In the genomic region with DNA sequence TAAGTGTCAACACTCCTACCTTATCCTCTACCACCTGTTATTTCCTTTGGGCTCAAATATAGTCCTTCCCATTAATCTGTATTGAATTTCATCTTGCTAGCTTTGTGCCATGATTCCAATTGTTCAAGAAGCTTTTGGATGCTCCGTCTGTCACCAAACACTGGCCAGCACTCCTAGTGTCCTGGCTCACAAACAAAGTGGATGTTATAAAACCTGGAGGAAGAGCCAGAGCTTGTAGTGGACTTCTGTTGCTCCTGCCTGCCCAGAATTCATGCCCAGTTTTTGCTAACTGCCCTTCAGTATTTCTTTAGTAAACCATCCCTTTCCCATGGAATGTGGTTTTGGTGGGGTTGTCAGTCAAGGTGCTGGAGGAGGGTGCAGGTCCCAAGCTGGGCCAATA, we compare ENCODE assay signal across 16 cellular contexts.
DNase-seq lines count a peak whose midpoint lies in the region; ATAC-seq and TF ChIP-seq lines count a peak whose summit lies in the region.
"Had no signal": no experiment of that assay in that cellular context is flagged by ENCODE, and none has a peak within 500 bp of the region (broad histone marks: within the 10 kb centered on the region; RNA-seq: fewer than 3 reads in every experiment).

No MANE protein-coding gene starts in this region.

- POLR2A ChIA-PET in WTC11 (lab: Charles Lee), result no interaction called here

- BruUV-seq in Calu3 (replicated peaks; lab: Mats Ljungman, UMichigan), result no TSS peak

- H3K27me3 ChIP-seq in H7 (ENCODE audit: control insufficient read depth, insufficient read depth, low read length), result no peaks in the 10 kb centered on the region

- H3K4me3 Mint-ChIP-seq in WTC11 (no peak overlapping the region), neural crest cell (no peak overlapping the region), Calu3 (ENCODE audit: low read depth, unreplicated experiment) (no peak overlapping the region)
- H3K4me3 Mint-ChIP-seq: CD4-positive, alpha-beta memory T cell; GM23338; HFFc6 had no signal

- H3K36me3 Mint-ChIP-seq in WTC11 (no peaks in the 10 kb centered on the region), neural crest cell (ENCODE audit: low read depth) (no peaks in the 10 kb centered on the region), Calu3 (ENCODE audit: insufficient read depth, unreplicated experiment) (no peaks in the 10 kb centered on the region)
- H3K36me3 Mint-ChIP-seq: CD4-positive, alpha-beta memory T cell had no signal

- intact Hi-C loops in Calu3 (cut with micrococcal nuclease; ENCODE audit: unreplicated experiment), result no loop called here

- no peak for TF ChIP-seq CTCF in WTC11 (IDR thresholded peaks at IDR 0.05)
- no peak for TF ChIP-seq CTCF in neural crest cell (conservative IDR thresholded peaks at IDR 0.05)
- TF ChIP-seq CTCF in Calu3 (IDR thresholded peaks at IDR 0.05; ENCODE audit: unreplicated experiment), result no peak

- H3K4me1 Mint-ChIP-seq in WTC11 (peaks cover 8% of the 10 kb centered on the region; the same call in 1 of the 2 replicates), neural crest cell (no peaks in the 10 kb centered on the region), Calu3 (ENCODE audit: low read depth, unreplicated experiment) (no peaks in the 10 kb centered on the region)
- H3K4me1 Mint-ChIP-seq: CD4-positive, alpha-beta memory T cell had no signal

- no peaks in the 10 kb centered on the region for H3K27me3 Mint-ChIP-seq in WTC11 (ENCODE audit: low read depth)
- peaks cover 26% of the 10 kb centered on the region for H3K27me3 Mint-ChIP-seq in neural crest cell (ENCODE audit: low read depth)
- no peaks in the 10 kb centered on the region for H3K27me3 Mint-ChIP-seq in Calu3 (ENCODE audit: unreplicated experiment)

- H3K27ac Mint-ChIP-seq in WTC11 (no peak overlapping the region), neural crest cell (ENCODE audit: unreplicated experiment) (peak overlapping the region; percentile 2), Calu3 (ENCODE audit: unreplicated experiment) (no peak overlapping the region)
- H3K27ac Mint-ChIP-seq: CD4-positive, alpha-beta memory T cell; GM23338; HFFc6 had no signal

- DNase-seq in H7 (peak; percentile 25), WTC11 (ENCODE audit: low spot score) (no peak), cerebellum (ENCODE audit: low spot score) (peak; percentile 76), neural crest cell (ENCODE audit: low read depth, low spot score) (no peak), Calu3 (no peak), NK-92 (lab: John Stamatoyannopoulos, UW; ENCODE audit: unreplicated experiment) (no peak)
- DNase-seq: CD4-positive, alpha-beta memory T cell; COR-L47; DMS153; DND-41; GDM1; HFFc6 had no signal

- no peak overlapping the region for H3K4me3 ChIP-seq in H7 (ENCODE audit: insufficient read depth, low read depth, low read length)
- H3K4me3 ChIP-seq: GM12878, GM23338, HAP-1 had no signal

- no peaks in the 10 kb centered on the region for H3K36me3 ChIP-seq in H7 (replicated peaks; ENCODE audit: control insufficient read depth, insufficient read depth, low read length)
- H3K36me3 ChIP-seq: HAP-1 had no signal

- CTCF ChIA-PET in WTC11 (lab: Charles Lee), result no interaction called here
- CTCF ChIA-PET in Calu3 (lab: Charles Lee), result no interaction called here

- H3K9me3 Mint-ChIP-seq in WTC11 (no peaks in the 10 kb centered on the region), neural crest cell (no peaks in the 10 kb centered on the region), Calu3 (ENCODE audit: low read depth, unreplicated experiment) (no peaks in the 10 kb centered on the region)
- H3K9me3 Mint-ChIP-seq: GM23338, HFFc6 had no signal

- ATAC-seq in WTC11 (0 out of 2 replicates have a peak, but pooled peaks have one; percentile 20), GM21619 (IDR thresholded peaks at IDR 0.05; ENCODE audit: unreplicated experiment) (no peak)
- ATAC-seq: GM12878, GM23338 had no signal

TF ChIP-seq in WTC11, 78 proteins besides CTCF, POLR2A, EP300 and RAD21:
- TF ChIP-seq NR2C2 (CRISPR knock-in tag; IDR thresholded peaks at IDR 0.05) (no peak), TEAD1 (CRISPR knock-in tag; IDR thresholded peaks at IDR 0.05) (no peak), MYBL2 (CRISPR knock-in tag; IDR thresholded peaks at IDR 0.05) (no peak), RELA (CRISPR knock-in tag; IDR thresholded peaks at IDR 0.05; ENCODE audit: borderline replicate concordance) (no peak)
- TF ChIP-seq, protein P1, sequence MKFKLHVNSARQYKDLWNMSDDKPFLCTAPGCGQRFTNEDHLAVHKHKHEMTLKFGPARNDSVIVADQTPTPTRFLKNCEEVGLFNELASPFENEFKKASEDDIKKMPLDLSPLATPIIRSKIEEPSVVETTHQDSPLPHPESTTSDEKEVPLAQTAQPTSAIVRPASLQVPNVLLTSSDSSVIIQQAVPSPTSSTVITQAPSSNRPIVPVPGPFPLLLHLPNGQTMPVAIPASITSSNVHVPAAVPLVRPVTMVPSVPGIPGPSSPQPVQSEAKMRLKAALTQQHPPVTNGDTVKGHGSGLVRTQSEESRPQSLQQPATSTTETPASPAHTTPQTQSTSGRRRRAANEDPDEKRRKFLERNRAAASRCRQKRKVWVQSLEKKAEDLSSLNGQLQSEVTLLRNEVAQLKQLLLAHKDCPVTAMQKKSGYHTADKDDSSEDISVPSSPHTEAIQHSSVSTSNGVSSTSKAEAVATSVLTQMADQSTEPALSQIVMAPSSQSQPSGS (CRISPR knock-in tag; IDR thresholded peaks at IDR 0.05; ENCODE audit: borderline replicate concordance, low read depth), result no peak
- TF ChIP-seq, protein P2, sequence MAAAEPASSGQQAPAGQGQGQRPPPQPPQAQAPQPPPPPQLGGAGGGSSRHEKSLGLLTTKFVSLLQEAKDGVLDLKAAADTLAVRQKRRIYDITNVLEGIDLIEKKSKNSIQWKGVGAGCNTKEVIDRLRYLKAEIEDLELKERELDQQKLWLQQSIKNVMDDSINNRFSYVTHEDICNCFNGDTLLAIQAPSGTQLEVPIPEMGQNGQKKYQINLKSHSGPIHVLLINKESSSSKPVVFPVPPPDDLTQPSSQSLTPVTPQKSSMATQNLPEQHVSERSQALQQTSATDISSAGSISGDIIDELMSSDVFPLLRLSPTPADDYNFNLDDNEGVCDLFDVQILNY (CRISPR knock-in tag; IDR thresholded peaks at IDR 0.05), result no peak

Comparison
In these comparisons a context has a peak if more than half of its experiments do, and no peak if none do; other contexts are left out.
1. DNase-seq: peak in H7 (single experiment) and cerebellum (single experiment); none in WTC11 (single experiment), neural crest cell (single experiment), Calu3 (single experiment) and NK-92 (single experiment).